Comparison of ENCODE assay signal across 1 cellular context in the genomic region with DNA sequence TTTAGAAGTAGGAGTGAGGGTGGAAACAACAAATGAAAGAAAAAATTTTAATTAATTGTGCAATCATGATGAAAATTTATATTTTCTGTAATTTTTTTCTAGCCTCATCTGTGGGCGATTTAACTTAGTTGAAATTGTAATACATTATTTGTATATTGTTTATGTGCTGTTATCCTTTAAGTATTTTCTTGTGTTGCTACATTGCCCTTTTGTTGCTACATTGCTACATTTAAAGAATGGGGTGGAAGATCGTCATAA.
TF ChIP-seq lines count a peak whose summit lies in the region.

No MANE protein-coding gene starts in this region.

TF ChIP-seq in GM12878, 131 proteins besides CTCF, POLR2A, EP300 and RAD21 (continued from another document):
- TF ChIP-seq, protein P1, sequence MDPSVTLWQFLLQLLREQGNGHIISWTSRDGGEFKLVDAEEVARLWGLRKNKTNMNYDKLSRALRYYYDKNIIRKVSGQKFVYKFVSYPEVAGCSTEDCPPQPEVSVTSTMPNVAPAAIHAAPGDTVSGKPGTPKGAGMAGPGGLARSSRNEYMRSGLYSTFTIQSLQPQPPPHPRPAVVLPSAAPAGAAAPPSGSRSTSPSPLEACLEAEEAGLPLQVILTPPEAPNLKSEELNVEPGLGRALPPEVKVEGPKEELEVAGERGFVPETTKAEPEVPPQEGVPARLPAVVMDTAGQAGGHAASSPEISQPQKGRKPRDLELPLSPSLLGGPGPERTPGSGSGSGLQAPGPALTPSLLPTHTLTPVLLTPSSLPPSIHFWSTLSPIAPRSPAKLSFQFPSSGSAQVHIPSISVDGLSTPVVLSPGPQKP (IDR thresholded peaks at IDR 0.05; ENCODE audit: low read depth, low read length): no peak
- TF ChIP-seq, protein P2, sequence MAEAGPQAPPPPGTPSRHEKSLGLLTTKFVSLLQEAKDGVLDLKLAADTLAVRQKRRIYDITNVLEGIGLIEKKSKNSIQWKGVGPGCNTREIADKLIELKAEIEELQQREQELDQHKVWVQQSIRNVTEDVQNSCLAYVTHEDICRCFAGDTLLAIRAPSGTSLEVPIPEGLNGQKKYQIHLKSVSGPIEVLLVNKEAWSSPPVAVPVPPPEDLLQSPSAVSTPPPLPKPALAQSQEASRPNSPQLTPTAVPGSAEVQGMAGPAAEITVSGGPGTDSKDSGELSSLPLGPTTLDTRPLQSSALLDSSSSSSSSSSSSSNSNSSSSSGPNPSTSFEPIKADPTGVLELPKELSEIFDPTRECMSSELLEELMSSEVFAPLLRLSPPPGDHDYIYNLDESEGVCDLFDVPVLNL (IDR thresholded peaks at IDR 0.05; ENCODE audit: low read depth, low read length): no peak
- TF ChIP-seq GATAD2B (conservative IDR thresholded peaks at IDR 0.05; ENCODE audit: low read depth) (no peak), CHD4 (IDR thresholded peaks at IDR 0.05) (no peak), CBX3 (IDR thresholded peaks at IDR 0.05; ENCODE audit: borderline replicate concordance, low read depth) (no peak), RBBP5 (conservative IDR thresholded peaks at IDR 0.05) (no peak), ESRRA (IDR thresholded peaks at IDR 0.05; ENCODE audit: low read length) (no peak), ZNF207 (IDR thresholded peaks at IDR 0.05; ENCODE audit: borderline replicate concordance) (no peak), DPF2 (IDR thresholded peaks at IDR 0.05) (no peak), MTA2 (IDR thresholded peaks at IDR 0.05; ENCODE audit: low read depth) (no peak), SMC3 (IDR thresholded peaks at IDR 0.05; ENCODE audit: borderline replicate concordance, low read length) (no peak), SREBF2 (IDR thresholded peaks at IDR 0.05; ENCODE audit: low read length) (no peak), NRF1 (conservative IDR thresholded peaks at IDR 0.05; ENCODE audit: low read depth, low read length) (no peak)
- TF ChIP-seq, protein P3, sequence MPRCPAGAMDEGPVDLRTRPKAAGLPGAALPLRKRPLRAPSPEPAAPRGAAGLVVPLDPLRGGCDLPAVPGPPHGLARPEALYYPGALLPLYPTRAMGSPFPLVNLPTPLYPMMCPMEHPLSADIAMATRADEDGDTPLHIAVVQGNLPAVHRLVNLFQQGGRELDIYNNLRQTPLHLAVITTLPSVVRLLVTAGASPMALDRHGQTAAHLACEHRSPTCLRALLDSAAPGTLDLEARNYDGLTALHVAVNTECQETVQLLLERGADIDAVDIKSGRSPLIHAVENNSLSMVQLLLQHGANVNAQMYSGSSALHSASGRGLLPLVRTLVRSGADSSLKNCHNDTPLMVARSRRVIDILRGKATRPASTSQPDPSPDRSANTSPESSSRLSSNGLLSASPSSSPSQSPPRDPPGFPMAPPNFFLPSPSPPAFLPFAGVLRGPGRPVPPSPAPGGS (IDR thresholded peaks at IDR 0.05; ENCODE audit: borderline replicate concordance, insufficient read depth, low read depth, low read length, poor library complexity, severe bottlenecking): no peak
- TF ChIP-seq, protein P4, sequence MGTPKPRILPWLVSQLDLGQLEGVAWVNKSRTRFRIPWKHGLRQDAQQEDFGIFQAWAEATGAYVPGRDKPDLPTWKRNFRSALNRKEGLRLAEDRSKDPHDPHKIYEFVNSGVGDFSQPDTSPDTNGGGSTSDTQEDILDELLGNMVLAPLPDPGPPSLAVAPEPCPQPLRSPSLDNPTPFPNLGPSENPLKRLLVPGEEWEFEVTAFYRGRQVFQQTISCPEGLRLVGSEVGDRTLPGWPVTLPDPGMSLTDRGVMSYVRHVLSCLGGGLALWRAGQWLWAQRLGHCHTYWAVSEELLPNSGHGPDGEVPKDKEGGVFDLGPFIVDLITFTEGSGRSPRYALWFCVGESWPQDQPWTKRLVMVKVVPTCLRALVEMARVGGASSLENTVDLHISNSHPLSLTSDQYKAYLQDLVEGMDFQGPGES (IDR thresholded peaks at IDR 0.05): no peak
- TF ChIP-seq, protein P5, sequence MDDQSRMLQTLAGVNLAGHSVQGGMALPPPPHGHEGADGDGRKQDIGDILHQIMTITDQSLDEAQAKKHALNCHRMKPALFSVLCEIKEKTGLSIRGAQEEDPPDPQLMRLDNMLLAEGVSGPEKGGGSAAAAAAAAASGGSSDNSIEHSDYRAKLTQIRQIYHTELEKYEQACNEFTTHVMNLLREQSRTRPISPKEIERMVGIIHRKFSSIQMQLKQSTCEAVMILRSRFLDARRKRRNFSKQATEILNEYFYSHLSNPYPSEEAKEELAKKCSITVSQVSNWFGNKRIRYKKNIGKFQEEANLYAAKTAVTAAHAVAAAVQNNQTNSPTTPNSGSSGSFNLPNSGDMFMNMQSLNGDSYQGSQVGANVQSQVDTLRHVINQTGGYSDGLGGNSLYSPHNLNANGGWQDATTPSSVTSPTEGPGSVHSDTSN (IDR thresholded peaks at IDR 0.05; ENCODE audit: insufficient replicate concordance, low read depth, low read length): no peak
- TF ChIP-seq, protein P6, sequence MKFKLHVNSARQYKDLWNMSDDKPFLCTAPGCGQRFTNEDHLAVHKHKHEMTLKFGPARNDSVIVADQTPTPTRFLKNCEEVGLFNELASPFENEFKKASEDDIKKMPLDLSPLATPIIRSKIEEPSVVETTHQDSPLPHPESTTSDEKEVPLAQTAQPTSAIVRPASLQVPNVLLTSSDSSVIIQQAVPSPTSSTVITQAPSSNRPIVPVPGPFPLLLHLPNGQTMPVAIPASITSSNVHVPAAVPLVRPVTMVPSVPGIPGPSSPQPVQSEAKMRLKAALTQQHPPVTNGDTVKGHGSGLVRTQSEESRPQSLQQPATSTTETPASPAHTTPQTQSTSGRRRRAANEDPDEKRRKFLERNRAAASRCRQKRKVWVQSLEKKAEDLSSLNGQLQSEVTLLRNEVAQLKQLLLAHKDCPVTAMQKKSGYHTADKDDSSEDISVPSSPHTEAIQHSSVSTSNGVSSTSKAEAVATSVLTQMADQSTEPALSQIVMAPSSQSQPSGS (IDR thresholded peaks at IDR 0.05; ENCODE audit: low read length): no peak
- TF ChIP-seq, protein P7, sequence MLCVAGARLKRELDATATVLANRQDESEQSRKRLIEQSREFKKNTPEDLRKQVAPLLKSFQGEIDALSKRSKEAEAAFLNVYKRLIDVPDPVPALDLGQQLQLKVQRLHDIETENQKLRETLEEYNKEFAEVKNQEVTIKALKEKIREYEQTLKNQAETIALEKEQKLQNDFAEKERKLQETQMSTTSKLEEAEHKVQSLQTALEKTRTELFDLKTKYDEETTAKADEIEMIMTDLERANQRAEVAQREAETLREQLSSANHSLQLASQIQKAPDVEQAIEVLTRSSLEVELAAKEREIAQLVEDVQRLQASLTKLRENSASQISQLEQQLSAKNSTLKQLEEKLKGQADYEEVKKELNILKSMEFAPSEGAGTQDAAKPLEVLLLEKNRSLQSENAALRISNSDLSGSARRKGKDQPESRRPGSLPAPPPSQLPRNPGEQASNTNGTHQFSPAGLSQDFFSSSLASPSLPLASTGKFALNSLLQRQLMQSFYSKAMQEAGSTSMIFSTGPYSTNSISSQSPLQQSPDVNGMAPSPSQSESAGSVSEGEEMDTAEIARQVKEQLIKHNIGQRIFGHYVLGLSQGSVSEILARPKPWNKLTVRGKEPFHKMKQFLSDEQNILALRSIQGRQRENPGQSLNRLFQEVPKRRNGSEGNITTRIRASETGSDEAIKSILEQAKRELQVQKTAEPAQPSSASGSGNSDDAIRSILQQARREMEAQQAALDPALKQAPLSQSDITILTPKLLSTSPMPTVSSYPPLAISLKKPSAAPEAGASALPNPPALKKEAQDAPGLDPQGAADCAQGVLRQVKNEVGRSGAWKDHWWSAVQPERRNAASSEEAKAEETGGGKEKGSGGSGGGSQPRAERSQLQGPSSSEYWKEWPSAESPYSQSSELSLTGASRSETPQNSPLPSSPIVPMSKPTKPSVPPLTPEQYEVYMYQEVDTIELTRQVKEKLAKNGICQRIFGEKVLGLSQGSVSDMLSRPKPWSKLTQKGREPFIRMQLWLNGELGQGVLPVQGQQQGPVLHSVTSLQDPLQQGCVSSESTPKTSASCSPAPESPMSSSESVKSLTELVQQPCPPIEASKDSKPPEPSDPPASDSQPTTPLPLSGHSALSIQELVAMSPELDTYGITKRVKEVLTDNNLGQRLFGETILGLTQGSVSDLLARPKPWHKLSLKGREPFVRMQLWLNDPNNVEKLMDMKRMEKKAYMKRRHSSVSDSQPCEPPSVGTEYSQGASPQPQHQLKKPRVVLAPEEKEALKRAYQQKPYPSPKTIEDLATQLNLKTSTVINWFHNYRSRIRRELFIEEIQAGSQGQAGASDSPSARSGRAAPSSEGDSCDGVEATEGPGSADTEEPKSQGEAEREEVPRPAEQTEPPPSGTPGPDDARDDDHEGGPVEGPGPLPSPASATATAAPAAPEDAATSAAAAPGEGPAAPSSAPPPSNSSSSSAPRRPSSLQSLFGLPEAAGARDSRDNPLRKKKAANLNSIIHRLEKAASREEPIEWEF (IDR thresholded peaks at IDR 0.05; ENCODE audit: insufficient replicate concordance, low read depth, low read length): no peak
